In genomic region chr6:34947561-34947960, GRCh38 we compare ENCODE assay signal across 17 cellular contexts. TPM values are rescaled to one million over a fixed set of nuclear protein-coding genes. Genes with fewer than 3 reads are reported as not detected.
DNase-seq lines count a peak whose midpoint lies in the region; ATAC-seq and TF ChIP-seq lines count a peak whose summit lies in the region.
"Had no signal": no experiment of that assay in that cellular context is flagged by ENCODE, and none has a peak within 500 bp of the region (broad histone marks: within the 10 kb centered on the region; RNA-seq: fewer than 3 reads in every experiment).

No MANE protein-coding gene starts in this region.

- H3K4me3 ChIP-seq in breast epithelium, result no peak overlapping the region
- H3K4me3 ChIP-seq in RWPE2 (ENCODE audit: severe bottlenecking), result no peak overlapping the region
- H3K4me3 ChIP-seq: A549 had no signal

- H3K36me3 ChIP-seq in breast epithelium (no peaks in the 10 kb centered on the region), RWPE2 (ENCODE audit: low read depth) (no peaks in the 10 kb centered on the region)

- H3K4me3 Mint-ChIP-seq in MCF 10A (ENCODE audit: unreplicated experiment), result no peak overlapping the region
- no peak overlapping the region for H3K4me3 Mint-ChIP-seq in stimulated activated effector memory CD8-positive, alpha-beta T cell treated with anti-CD3 and anti-CD28 coated beads, Interleukin-12 subunit alpha, Interleukin-12 subunit beta, amount 100 ng/mL, for 72 hours
- H3K4me3 Mint-ChIP-seq: CD4-positive, alpha-beta T cell; HFFc6 had no signal

- POLR2A ChIA-PET in MCF 10A (lab: Yijun Ruan, JAX), result no interaction called here

- H3K27me3 ChIP-seq in breast epithelium (no peaks in the 10 kb centered on the region), RWPE2 (ENCODE audit: insufficient read depth, poor library complexity, severe bottlenecking) (no peaks in the 10 kb centered on the region), foreskin keratinocyte (no peaks in the 10 kb centered on the region)

- no peak for TF ChIP-seq CTCF in MCF 10A (IDR thresholded peaks at IDR 0.05; ENCODE audit: unreplicated experiment)
- no peak for TF ChIP-seq CTCF in breast epithelium (IDR thresholded peaks at IDR 0.05)
- TF ChIP-seq CTCF in RWPE2 (IDR thresholded peaks at IDR 0.05; ENCODE audit: poor library complexity, severe bottlenecking), result no peak
- no peak for TF ChIP-seq CTCF in foreskin keratinocyte (conservative IDR thresholded peaks at IDR 0.05)

- H3K27ac ChIP-seq in breast epithelium (no peak overlapping the region), RWPE2 (ENCODE audit: poor library complexity, severe bottlenecking) (no peak overlapping the region), foreskin keratinocyte (no peak overlapping the region)
- H3K27ac ChIP-seq: 22Rv1, A549, C4-2B had no signal

- TF ChIP-seq POLR2A in breast epithelium (IDR thresholded peaks at IDR 0.05), result no peak

- H3K27ac Mint-ChIP-seq in MCF 10A (ENCODE audit: low read depth, unreplicated experiment), result no peak overlapping the region
- no peak overlapping the region for H3K27ac Mint-ChIP-seq in stimulated activated effector memory CD8-positive, alpha-beta T cell treated with anti-CD3 and anti-CD28 coated beads, Interleukin-12 subunit alpha, Interleukin-12 subunit beta, amount 100 ng/mL, for 72 hours
- H3K27ac Mint-ChIP-seq: CD4-positive, alpha-beta T cell; HFFc6 had no signal

- H3K4me1 ChIP-seq in breast epithelium (no peaks in the 10 kb centered on the region), RWPE2 (ENCODE audit: insufficient read depth, poor library complexity, severe bottlenecking) (peaks cover 6% of the 10 kb centered on the region), foreskin keratinocyte (no peaks in the 10 kb centered on the region)

- H3K9me3 Mint-ChIP-seq in MCF 10A (ENCODE audit: unreplicated experiment), result no peaks in the 10 kb centered on the region
- no peaks in the 10 kb centered on the region for H3K9me3 Mint-ChIP-seq in stimulated activated effector memory CD8-positive, alpha-beta T cell treated with anti-CD3 and anti-CD28 coated beads, Interleukin-12 subunit alpha, Interleukin-12 subunit beta, amount 100 ng/mL, for 72 hours
- H3K9me3 Mint-ChIP-seq: CD4-positive, alpha-beta T cell; HFFc6 had no signal

- intact Hi-C loops in MCF 10A (cut with micrococcal nuclease) (no loop called here), breast epithelium (cut with DNase I; ENCODE audit: low total_unique reads) (no loop called here)

- no peaks in the 10 kb centered on the region for H3K36me3 Mint-ChIP-seq in MCF 10A (ENCODE audit: insufficient read depth, unreplicated experiment)
- H3K36me3 Mint-ChIP-seq in stimulated activated effector memory CD8-positive, alpha-beta T cell treated with anti-CD3 and anti-CD28 coated beads, Interleukin-12 subunit alpha, Interleukin-12 subunit beta, amount 100 ng/mL, for 72 hours, result no peaks in the 10 kb centered on the region

- DNase-seq in MCF 10A (ENCODE audit: unreplicated experiment), result peak; percentile 52
- DNase-seq in breast epithelium (ENCODE audit: low spot score in 2 of 2), result no peak
- no peak for DNase-seq in RWPE2 (ENCODE audit: low spot score)
- DNase-seq in foreskin keratinocyte, result peak; percentile 37 to 70
- no peak for DNase-seq in NCI-H2171 treated with DMSO at 0.1 percent for 48 hours (lab: John Stamatoyannopoulos, UW)
- no peak for DNase-seq in stimulated activated effector memory CD8-positive, alpha-beta T cell treated with anti-CD3 and anti-CD28 coated beads, Interleukin-12 subunit alpha, Interleukin-12 subunit beta, amount 100 ng/mL, for 72 hours (ENCODE audit: low spot score in 2 of 2)
- DNase-seq: AML-193; Caco-2; CD4-positive, alpha-beta T cell; GOT3; H7; HFFc6 had no signal

- no TSS peak for BruUV-seq in MCF 10A (replicated peaks; lab: Mats Ljungman, UMichigan)

- CTCF ChIA-PET in MCF 10A (lab: Yijun Ruan, JAX), result no interaction called here

- 0 out of 3 replicates have a peak, but pooled peaks have one; percentile 35 for ATAC-seq in RWPE2 (ENCODE audit: low read depth)
- ATAC-seq in foreskin keratinocyte, result peak; percentile 66
- ATAC-seq in GM21515 (IDR thresholded peaks at IDR 0.05; ENCODE audit: unreplicated experiment), result no peak
- no peak for ATAC-seq in stimulated activated effector memory CD8-positive, alpha-beta T cell treated with anti-CD3 and anti-CD28 coated beads, Interleukin-12 subunit alpha, Interleukin-12 subunit beta, amount 100 ng/mL, for 72 hours
- ATAC-seq: A549, HCT116 had no signal

- H3K9me3 ChIP-seq in breast epithelium, result no peaks in the 10 kb centered on the region
- H3K9me3 ChIP-seq in RWPE2 (ENCODE audit: severe bottlenecking), result no peaks in the 10 kb centered on the region
- H3K9me3 ChIP-seq: A549, Caco-2 had no signal

- no peaks in the 10 kb centered on the region for H3K4me1 Mint-ChIP-seq in MCF 10A (ENCODE audit: insufficient read depth, unreplicated experiment)
- no peaks in the 10 kb centered on the region for H3K4me1 Mint-ChIP-seq in stimulated activated effector memory CD8-positive, alpha-beta T cell treated with anti-CD3 and anti-CD28 coated beads, Interleukin-12 subunit alpha, Interleukin-12 subunit beta, amount 100 ng/mL, for 72 hours

- H3K27me3 Mint-ChIP-seq in MCF 10A (ENCODE audit: insufficient read depth, unreplicated experiment), result no peaks in the 10 kb centered on the region
- H3K27me3 Mint-ChIP-seq: CD4-positive, alpha-beta T cell had no signal

RNA-seq across cellular contexts. Expression of gene ANKS1A, which starts 58.5 kb away (rescaled TPM):
- total RNA-seq in MCF 10A (2022), result 13.8 and 14.0 TPM in 2 replicates
- total RNA-seq in breast epithelium, result 10 to 100 TPM; 18.2 to 26.5 (median 23.4) TPM
- total RNA-seq in foreskin keratinocyte, result 14.8 and 15.4 TPM in 2 replicates
- polyA plus RNA-seq in foreskin keratinocyte, result 4.7 and 5.6 TPM in 2 replicates

RNA-seq across cellular contexts. Expression of gene TAF11, which starts 59.7 kb away (rescaled TPM):
- total RNA-seq in MCF 10A (2022) (16.5 and 22.2 TPM in 2 replicates), breast epithelium (10 to 100 TPM; 17.4 to 24.2 (median 19.3) TPM), foreskin keratinocyte (20.5 and 21.2 TPM in 2 replicates)
- polyA plus RNA-seq in foreskin keratinocyte, result 21.2 and 22.3 TPM in 2 replicates

Comparison
In these comparisons a context has a peak if more than half of its experiments do, and no peak if none do; other contexts are left out.
1. DNase-seq: peak in MCF 10A (single experiment) and foreskin keratinocyte (2 of 2); none in breast epithelium (0 of 2), RWPE2 (single experiment), NCI-H2171 treated with DMSO at 0.1 percent for 48 hours (single experiment) and stimulated activated effector memory CD8-positive, alpha-beta T cell treated with anti-CD3 and anti-CD28 coated beads, Interleukin-12 subunit alpha, Interleukin-12 subunit beta, amount 100 ng/mL, for 72 hours (0 of 2).
2. ATAC-seq: peak in RWPE2 (single experiment) and foreskin keratinocyte (single experiment); none in GM21515 (single experiment) and stimulated activated effector memory CD8-positive, alpha-beta T cell treated with anti-CD3 and anti-CD28 coated beads, Interleukin-12 subunit alpha, Interleukin-12 subunit beta, amount 100 ng/mL, for 72 hours (single experiment).